ENCODE assay signal across 8 cellular contexts in genomic region chr18:32049393-32050161, GRCh38. TPM values are rescaled to one million over a fixed set of nuclear protein-coding genes. Genes with fewer than 3 reads are reported as not detected.
DNase-seq lines count a peak whose midpoint lies in the region; ATAC-seq and TF ChIP-seq lines count a peak whose summit lies in the region.

No MANE protein-coding gene starts in this region.

- intact Hi-C loops in heart right ventricle (cut with DNase I) = loop anchor here in 1 of 10 donors (10.0 kb wide), 1 partner anchor 65 kb away; no protein-coding TSS in a partner anchor

- H3K4me3 ChIP-seq in heart right ventricle (no peak overlapping the region), WERI-Rb-1 (ENCODE audit: low read depth, low read length) (no peak overlapping the region)

- ATAC-seq in HG03066 (IDR thresholded peaks at IDR 0.05; ENCODE audit: low read depth, unreplicated experiment) (peak; percentile 38), heart right ventricle (peak in 6 of 8 donors; percentile 59 to 75 (median 70)), HG03139 (IDR thresholded peaks at IDR 0.05; ENCODE audit: unreplicated experiment) (no peak)

- peak; percentile 82 for DNase-seq in CD1c-positive myeloid dendritic cell (ENCODE audit: extremely low spot score)
- peak; percentile 53 to 60 for DNase-seq in activated CD4-positive, alpha-beta T cell treated with anti-CD3 and anti-CD28 coated beads, Interleukin-2, amount 50 U/mL, for 48 hours
- DNase-seq in heart right ventricle = peak; percentile 27 to 42
- peak; percentile 8 for DNase-seq in stimulated activated CD8-positive, alpha-beta memory T cell treated with anti-CD3 and anti-CD28 coated beads, Interleukin-15, amount 100 ng/mL, for 1 hour (ENCODE audit: low read depth)
- DNase-seq in NCI-H1694 treated with DMSO at 0.1 percent for 48 hours (lab: John Stamatoyannopoulos, UW) = no peak
- no peak for DNase-seq in WERI-Rb-1

- TF ChIP-seq CTCF in heart right ventricle (IDR thresholded peaks at IDR 0.05) (no peak), WERI-Rb-1 (IDR thresholded peaks at IDR 0.05; ENCODE audit: low read depth, low read length) (no peak)

- H3K27ac ChIP-seq in heart right ventricle = peak overlapping the region in 8 of 10 donors; percentile 27 to 82 (median 46)
- no peak overlapping the region for H3K27ac ChIP-seq in WERI-Rb-1

- H3K9me3 ChIP-seq in heart right ventricle (no peaks in the 10 kb centered on the region), WERI-Rb-1 (ENCODE audit: severe bottlenecking) (no peaks in the 10 kb centered on the region)

- H3K27me3 ChIP-seq in heart right ventricle (no peaks in the 10 kb centered on the region), WERI-Rb-1 (ENCODE audit: insufficient read depth, low read depth, severe bottlenecking) (no peaks in the 10 kb centered on the region)

- 81 to 87% methylated on average over 3 of the region's 3 CpGs for WGBS in heart right ventricle, 2 donors

- H3K4me1 ChIP-seq in heart right ventricle = peaks cover 0 to 31% (median 22%) of the 10 kb centered on the region in 9 donors

- H3K36me3 ChIP-seq in heart right ventricle (peaks cover 0 to 23% (median 0%) of the 10 kb centered on the region in 9 donors), WERI-Rb-1 (no peaks in the 10 kb centered on the region)

RNA-seq across cellular contexts. Expression of gene RNF125, which starts 31.0 kb away (rescaled TPM):
- total RNA-seq in heart right ventricle = 1 to 10 TPM in 9 of 10 donors, under 1 TPM in 1; 0.92 to 7.7 (median 2.4) TPM
- polyA plus RNA-seq in heart right ventricle = 1 to 10 TPM; 2.7 to 5.1 TPM

RNA-seq across cellular contexts. Expression of gene RNF138, which starts 42.1 kb away (rescaled TPM):
- 10 to 100 TPM in 6 of 10 donors, 1 to 10 TPM in 4; 7.7 to 13.7 (median 10.9) TPM for total RNA-seq in heart right ventricle
- 1 to 10 TPM; 5.4 to 6.6 TPM for polyA plus RNA-seq in heart right ventricle

Comparison
In these comparisons a context has a peak if more than half of its experiments do, and no peak if none do; other contexts are left out.
1. DNase-seq: peak in CD1c-positive myeloid dendritic cell (single experiment), activated CD4-positive, alpha-beta T cell treated with anti-CD3 and anti-CD28 coated beads, Interleukin-2, amount 50 U/mL, for 48 hours (2 of 2), heart right ventricle (2 of 2) and stimulated activated CD8-positive, alpha-beta memory T cell treated with anti-CD3 and anti-CD28 coated beads, Interleukin-15, amount 100 ng/mL, for 1 hour (single experiment); none in NCI-H1694 treated with DMSO at 0.1 percent for 48 hours (single experiment) and WERI-Rb-1 (single experiment).